Comparison of ENCODE assay signal across 8 cellular contexts in genomic region chr16:56190903-56191806, GRCh38. TPM values are rescaled to one million over a fixed set of nuclear protein-coding genes. Genes with fewer than 3 reads are reported as not detected.
DNase-seq lines count a peak whose midpoint lies in the region; ATAC-seq and TF ChIP-seq lines count a peak whose summit lies in the region.

GNAO1 (plus strand) TSS chr16:56191489; CDS start chr16:56192236, 747 bp downstream.

- peak; percentile 78 for ATAC-seq in central memory CD8-positive, alpha-beta T cell (replicated peaks; ENCODE audit: extremely low read depth, poor library complexity, severe bottlenecking)
- no peak for ATAC-seq in HG03469 (IDR thresholded peaks at IDR 0.05; ENCODE audit: unreplicated experiment)

- H2AFZ ChIP-seq in smooth muscle cell (ENCODE audit: low read depth) = peak within 1 kb of the TSS; percentile 90

- peak within 1 kb of the TSS; percentile 59 for H3K4me3 ChIP-seq in WI38 (ENCODE audit: low read depth, low read length)
- peak within 1 kb of the TSS; percentile 74 for H3K4me3 ChIP-seq in smooth muscle cell

- H3K36me3 ChIP-seq in smooth muscle cell (ENCODE audit: low read depth) = no peaks in the 10 kb centered on the region

- H3K36me3 Mint-ChIP-seq in central memory CD8-positive, alpha-beta T cell (ENCODE audit: insufficient read depth) = peaks cover 11% of the 10 kb centered on the region

- peak within 1 kb of the TSS; percentile 84 for H3K27ac Mint-ChIP-seq in central memory CD8-positive, alpha-beta T cell (ENCODE audit: low read depth)

- peaks cover 21% of the 10 kb centered on the region for H3K4me1 Mint-ChIP-seq in central memory CD8-positive, alpha-beta T cell

- H4K20me1 ChIP-seq in smooth muscle cell (ENCODE audit: low read depth) = no peaks in the 10 kb centered on the region

- H3K9ac ChIP-seq in smooth muscle cell (ENCODE audit: low read depth) = no peak within 1 kb of the TSS

- H3K79me2 ChIP-seq in smooth muscle cell (ENCODE audit: low read depth) = no peaks in the 10 kb centered on the region

- no peak for TF ChIP-seq CTCF in WI38 (IDR thresholded peaks at IDR 0.05; ENCODE audit: low read depth, low read length)
- no peak for TF ChIP-seq CTCF in smooth muscle cell (IDR thresholded peaks at IDR 0.05; ENCODE audit: borderline replicate concordance, insufficient read depth, poor library complexity, severe bottlenecking)

- under 1% methylated on average over 43 of the region's 123 CpGs for WGBS in smooth muscle cell (ENCODE audit: low lambda C conversion rate)

- no peaks in the 10 kb centered on the region for H3K9me3 ChIP-seq in smooth muscle cell (replicated peaks; ENCODE audit: low read depth)

- no peak within 1 kb of the TSS for H3K27ac ChIP-seq in smooth muscle cell (ENCODE audit: low read depth)

- H3K4me1 ChIP-seq in smooth muscle cell (ENCODE audit: low read depth) = peaks cover 11% of the 10 kb centered on the region

- no peaks in the 10 kb centered on the region for H3F3A ChIP-seq in smooth muscle cell (ENCODE audit: low read depth)

- no peaks in the 10 kb centered on the region for H3K9me3 Mint-ChIP-seq in central memory CD8-positive, alpha-beta T cell

- DNase-seq in SIG-M5 treated with dmso at 0.1 percent for 504 hours (lab: John Stamatoyannopoulos, UW; ENCODE audit: unreplicated experiment) (peak; percentile 30), SIG-M5 (lab: John Stamatoyannopoulos, UW) (no peak), NCI-H1417 (lab: John Stamatoyannopoulos, UW) (peak; percentile 62 to 83 (median 82)), islet precursor cell (peak; percentile 84), smooth muscle cell (lab: John Stamatoyannopoulos, UW; ENCODE audit: unreplicated experiment) (no peak)
- DNase-seq in central memory CD8-positive, alpha-beta T cell (ENCODE audit: low spot score in 2 of 2) = peak; percentile 40 to 56

- H3K27me3 Mint-ChIP-seq in central memory CD8-positive, alpha-beta T cell = no peaks in the 10 kb centered on the region

- H3K4me2 ChIP-seq in smooth muscle cell = peak within 1 kb of the TSS; percentile 91

- H3K4me3 Mint-ChIP-seq in central memory CD8-positive, alpha-beta T cell = peak within 1 kb of the TSS; percentile 84

- peaks cover 86% of the 10 kb centered on the region for H3K27me3 ChIP-seq in smooth muscle cell (ENCODE audit: low read depth)

RNA-seq across cellular contexts. Expression of gene GNAO1, which starts in this region (rescaled TPM):
- 3.7 and 4.8 TPM in 2 replicates for total RNA-seq in smooth muscle cell
- 1.7 and 2.3 TPM in 2 replicates for polyA plus RNA-seq in smooth muscle cell

Comparison
In these comparisons a context has a peak if more than half of its experiments do, and no peak if none do; other contexts are left out.
1. DNase-seq: peak in SIG-M5 treated with dmso at 0.1 percent for 504 hours (single experiment), NCI-H1417 (3 of 3), central memory CD8-positive, alpha-beta T cell (2 of 2) and islet precursor cell (single experiment); none in SIG-M5 (single experiment) and smooth muscle cell (single experiment).